8 cellular contexts compared by ENCODE assay signal in the genomic region with DNA sequence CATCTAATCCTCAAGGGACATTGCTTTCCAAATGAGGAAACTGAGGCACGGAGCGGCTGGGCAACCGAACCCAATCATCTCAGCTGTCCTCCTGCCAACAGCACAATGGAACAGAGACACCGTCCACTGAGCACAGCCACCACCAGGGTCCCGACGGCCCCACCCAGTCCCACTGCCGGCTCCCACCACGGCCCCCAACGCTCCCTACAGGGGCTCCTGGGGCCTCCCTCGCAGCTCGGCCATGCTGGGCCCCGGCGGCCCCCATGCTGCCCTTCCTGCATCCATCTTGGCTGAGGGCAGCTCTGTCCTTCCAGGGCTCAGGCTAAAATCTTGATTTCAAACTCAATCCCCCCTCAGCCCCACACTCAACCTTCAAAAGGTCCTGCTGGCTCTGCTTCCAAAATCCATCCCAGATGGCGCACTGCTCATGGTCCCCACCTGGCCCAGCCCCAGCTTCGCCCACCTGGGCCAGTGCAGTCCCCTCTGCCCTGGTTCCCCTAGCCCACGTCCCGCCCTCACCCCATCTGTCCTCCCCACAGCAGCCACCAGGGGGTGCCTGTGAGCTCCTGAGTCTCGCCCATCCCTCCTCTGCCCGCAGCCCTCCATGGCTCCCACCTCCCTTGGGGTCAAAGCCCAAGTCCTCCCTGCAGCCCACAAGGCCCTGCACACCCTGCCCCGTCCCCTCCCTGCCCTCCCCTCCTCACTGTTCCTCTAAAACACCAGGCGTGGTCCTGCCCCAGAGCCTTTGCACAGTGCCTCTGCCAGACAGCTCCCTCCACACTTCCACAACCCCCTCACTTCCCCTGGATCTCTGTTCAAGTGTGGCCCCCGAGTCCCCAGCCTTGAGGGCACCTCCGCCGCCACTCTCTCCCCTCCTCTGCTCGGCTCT. TPM values are rescaled to one million over a fixed set of nuclear protein-coding genes. Genes with fewer than 3 reads are reported as not detected.
DNase-seq lines count a peak whose midpoint lies in the region; ATAC-seq and TF ChIP-seq lines count a peak whose summit lies in the region.

No MANE protein-coding gene starts in this region.

- H3K27ac ChIP-seq in endodermal cell (ENCODE audit: low read depth, low read length) (no peak overlapping the region), psoas muscle (no peak overlapping the region)

- WGBS in endodermal cell (ENCODE audit: insufficient coverage in 1 of 2, insufficient read length in 1 of 2), 2 experiments = 92% methylated on average over 6 to 25 of the region's 25 CpGs
- 86 to 91% (median 90%) methylated on average over 24 to 25 of the region's 25 CpGs for WGBS in psoas muscle, 3 donors

- H3K36me3 ChIP-seq in endodermal cell (ENCODE audit: control insufficient read depth, insufficient read depth, low read length) = peaks cover 4% of the 10 kb centered on the region
- peaks cover 0 to 4% of the 10 kb centered on the region in 2 donors for H3K36me3 ChIP-seq in psoas muscle (ENCODE audit: insufficient read depth in 1 of 2, low read depth in 1 of 2)

- H3K4me1 ChIP-seq in endodermal cell (ENCODE audit: control insufficient read depth, insufficient read depth, low read length) (peaks cover 9% of the 10 kb centered on the region), psoas muscle (peaks cover 4% of the 10 kb centered on the region)

- H3K4me1 Mint-ChIP-seq in endodermal cell = peaks cover 3% of the 10 kb centered on the region

- H3K9ac ChIP-seq in endodermal cell (ENCODE audit: extremely low read depth, low read length, poor library complexity, severe bottlenecking) = no peak overlapping the region

- H3K36me3 Mint-ChIP-seq in endodermal cell (ENCODE audit: low read depth) = peaks cover 35% of the 10 kb centered on the region

- no peaks in the 10 kb centered on the region for H3K27me3 Mint-ChIP-seq in endodermal cell (ENCODE audit: insufficient read depth)

- H3K27ac Mint-ChIP-seq in endodermal cell = peak overlapping the region; percentile 11

- peak; percentile 83 for TF ChIP-seq CTCF in GM12874 (IDR thresholded peaks at IDR 0.05; ENCODE audit: insufficient read depth, low read depth, low read length)
- peak; percentile 79 for TF ChIP-seq CTCF in endodermal cell (conservative IDR thresholded peaks at IDR 0.05)
- TF ChIP-seq CTCF in psoas muscle (IDR thresholded peaks at IDR 0.05) = peak; percentile 31

- intact Hi-C loops in psoas muscle (cut with DNase I) = no loop called here

- no peak overlapping the region for H3K4me3 Mint-ChIP-seq in endodermal cell

- H3K9me3 ChIP-seq in endodermal cell (ENCODE audit: control insufficient read depth, low read length) (no peaks in the 10 kb centered on the region), psoas muscle (no peaks in the 10 kb centered on the region)

- no peaks in the 10 kb centered on the region for H3K27me3 ChIP-seq in endodermal cell (ENCODE audit: control insufficient read depth, insufficient read depth, low read length, poor library complexity, severe bottlenecking)
- H3K27me3 ChIP-seq in psoas muscle (ENCODE audit: insufficient read depth in 3 of 3, low read length in 2 of 3) = no peaks in the 10 kb centered on the region

- DNase-seq in activated CD4-positive, alpha-beta T cell treated with anti-CD3 and anti-CD28 coated beads for 48 hours = peak; percentile 70
- DNase-seq in endodermal cell = peak; percentile 83
- no peak for DNase-seq in psoas muscle
- no peak for DNase-seq in NCI-H1436 (lab: John Stamatoyannopoulos, UW)
- DNase-seq in kidney glomerular epithelial cell (lab: John Stamatoyannopoulos, UW) = no peak
- DNase-seq in NCI-H226 = no peak

- H3K9me3 Mint-ChIP-seq in endodermal cell = peaks cover 3% of the 10 kb centered on the region

- ATAC-seq in psoas muscle (peak in 2 of 4 donors; percentile 42 to 54), GM18873 (IDR thresholded peaks at IDR 0.05; ENCODE audit: low FRiP score, unreplicated experiment) (no peak)

- H3K4me3 ChIP-seq in endodermal cell (ENCODE audit: low read length) (no peak overlapping the region), psoas muscle (no peak overlapping the region)

RNA-seq across cellular contexts. Expression of gene PIP5K1C, which starts 7.9 kb away (rescaled TPM):
- 10 to 100 TPM; 43.5 to 51.5 TPM for total RNA-seq in endodermal cell
- 25.0 TPM for polyA plus RNA-seq in endodermal cell (2013, experiment 1 of 2)
- polyA plus RNA-seq in endodermal cell (2013, experiment 2 of 2) = 23.0 TPM
- total RNA-seq in psoas muscle = 10 to 100 TPM; 13.5 to 22.4 (median 17.9) TPM
- polyA plus RNA-seq in psoas muscle = 10 to 100 TPM in 1 of 3 donors, 1 to 10 TPM in 2; 8.7 to 20.7 (median 9.9) TPM

RNA-seq across cellular contexts. Expression of gene TJP3, which starts 15.8 kb away (rescaled TPM):
- total RNA-seq in endodermal cell = 10 to 100 TPM; 15.7 to 25.9 TPM
- polyA plus RNA-seq in endodermal cell (2013, experiment 1 of 2) = 6.2 TPM
- 3.4 TPM for polyA plus RNA-seq in endodermal cell (2013, experiment 2 of 2)
- total RNA-seq in psoas muscle = 1 to 10 TPM in 1 of 4 donors, under 1 TPM in 2, not detected in 1; 0.49 to 2.7 (median 0.99) TPM
- under 1 TPM; 0.21 to 0.46 (median 0.32) TPM for polyA plus RNA-seq in psoas muscle

Comparison
In these comparisons a context has a peak if more than half of its experiments do, and no peak if none do; other contexts are left out.
1. CTCF ChIP-seq: peak in every context shown above with its lines; median percentile 83 in GM12874; 79 in endodermal cell; 31 in psoas muscle.
2. DNase-seq: peak in activated CD4-positive, alpha-beta T cell treated with anti-CD3 and anti-CD28 coated beads for 48 hours (single experiment) and endodermal cell (single experiment); none in psoas muscle (0 of 2), NCI-H1436 (single experiment), kidney glomerular epithelial cell (single experiment) and NCI-H226 (single experiment).
3. RNA of gene TJP3, which starts 15.8 kb away (total RNA-seq): 15.7 to 25.9 TPM in endodermal cell; 0.49 to 2.7 TPM in psoas muscle; every median in the first group is over 4 times any median in the second.